Comparison of ENCODE assay signal across 16 cellular contexts in genomic region chr15:37900286-37901221, GRCh38. TPM values are rescaled to one million over a fixed set of nuclear protein-coding genes. Genes with fewer than 3 reads are reported as not detected.
DNase-seq lines count a peak whose midpoint lies in the region; ATAC-seq, FAIRE-seq and TF ChIP-seq lines count a peak whose summit lies in the region.
"Had no signal": no experiment of that assay in that cellular context is flagged by ENCODE, and none has a peak within 500 bp of the region (broad histone marks: within the 10 kb centered on the region; RNA-seq: fewer than 3 reads in every experiment).

No MANE protein-coding gene starts in this region.

- H3K36me3 ChIP-seq in ACC112 (ENCODE audit: insufficient read depth, low read length) (no peaks in the 10 kb centered on the region), gastroesophageal sphincter (no peaks in the 10 kb centered on the region)
- H3K36me3 ChIP-seq: BLaER1, prostate gland, SJCRH30, suprapubic skin had no signal

- H3K79me2 ChIP-seq in ACC112 (ENCODE audit: control insufficient read depth, insufficient read depth, low read length, unreplicated experiment), result no peaks in the 10 kb centered on the region

- no peak for FAIRE-seq in GM12891 (lab: Jason Lieb, UNC)

- no peaks in the 10 kb centered on the region for H3K36me3 Mint-ChIP-seq in glutamatergic neuron (ENCODE audit: unreplicated experiment)

- no peak for TF ChIP-seq CTCF in astrocyte of the spinal cord (IDR thresholded peaks at IDR 0.05; ENCODE audit: low read depth, low read length)
- TF ChIP-seq CTCF in gastroesophageal sphincter (IDR thresholded peaks at IDR 0.05), result no peak
- no peak for TF ChIP-seq CTCF in glutamatergic neuron (IDR thresholded peaks at IDR 0.05; ENCODE audit: partially characterized antibody, unreplicated experiment)

- ATAC-seq in left lobe of liver, result peak; percentile 25
- no peak for ATAC-seq in gastroesophageal sphincter
- no peak for ATAC-seq in HG02623 (IDR thresholded peaks at IDR 0.05; ENCODE audit: unreplicated experiment)

- H2AFZ ChIP-seq in ACC112 (ENCODE audit: low read length, unreplicated experiment), result no peak overlapping the region

- DNase-seq in HT-29 (ENCODE audit: low spot score), result peak; percentile 33
- DNase-seq in astrocyte of the spinal cord (ENCODE audit: low read depth, low spot score), result peak; percentile 37
- DNase-seq in left lobe of liver (ENCODE audit: low spot score), result no peak
- no peak for DNase-seq in GM12891 (ENCODE audit: insufficient read length, low spot score)
- no peak for DNase-seq in glutamatergic neuron
- DNase-seq: activated CD4-positive, CD25-positive, alpha-beta regulatory T cell treated with anti-CD3 and anti-CD28 coated beads, Interleukin-2, amount 50 U/mL, for 72 hours; central memory CD4-positive, alpha-beta T cell; KG1; SJCRH30 had no signal

- no peak for TF ChIP-seq EP300 in gastroesophageal sphincter (IDR thresholded peaks at IDR 0.05)

- H3K27ac Mint-ChIP-seq in glutamatergic neuron (ENCODE audit: unreplicated experiment), result no peak overlapping the region

- no peak overlapping the region for H3K4me3 Mint-ChIP-seq in glutamatergic neuron (ENCODE audit: unreplicated experiment)

- H3K27ac ChIP-seq in ACC112 (ENCODE audit: low read depth, low read length), result peak overlapping the region; percentile 24
- H3K27ac ChIP-seq in gastroesophageal sphincter, result no peak overlapping the region
- H3K27ac ChIP-seq: BLaER1, prostate gland, SJCRH30, suprapubic skin had no signal

- H3K27me3 Mint-ChIP-seq in glutamatergic neuron (ENCODE audit: unreplicated experiment), result no peaks in the 10 kb centered on the region

- H3K9me3 Mint-ChIP-seq in glutamatergic neuron (ENCODE audit: unreplicated experiment), result no peaks in the 10 kb centered on the region

- H3K4me1 Mint-ChIP-seq in glutamatergic neuron (ENCODE audit: low read depth, unreplicated experiment), result no peaks in the 10 kb centered on the region

- 55 to 71% methylated on average over 6 to 7 of the region's 7 CpGs for WGBS in gastroesophageal sphincter (ENCODE audit: low coverage in 1 of 2), 2 donors

- in situ Hi-C loops in astrocyte of the spinal cord (cut with HindIII; ENCODE audit: low sequenced_read_pairs), result no loop called here

- no peaks in the 10 kb centered on the region for H3K9me3 ChIP-seq in gastroesophageal sphincter
- H3K9me3 ChIP-seq: BLaER1, prostate gland, SJCRH30, suprapubic skin had no signal

- H3K4me3 ChIP-seq in ACC112 (ENCODE audit: low read depth, low read length), result peak overlapping the region; percentile 31; the same call in 1 of the 2 replicates
- no peak overlapping the region for H3K4me3 ChIP-seq in astrocyte of the spinal cord (ENCODE audit: low read depth, low read length)
- H3K4me3 ChIP-seq in gastroesophageal sphincter, result no peak overlapping the region
- H3K4me3 ChIP-seq: BLaER1, prostate gland, SJCRH30, suprapubic skin had no signal

- H3K27me3 ChIP-seq in ACC112 (ENCODE audit: insufficient read depth, low read length) (no peaks in the 10 kb centered on the region), gastroesophageal sphincter (no peaks in the 10 kb centered on the region)
- H3K27me3 ChIP-seq: BLaER1, suprapubic skin had no signal

- H3K4me1 ChIP-seq in ACC112 (ENCODE audit: control insufficient read depth, insufficient read depth, low read length, unreplicated experiment) (peaks cover 22% of the 10 kb centered on the region), gastroesophageal sphincter (no peaks in the 10 kb centered on the region)
- H3K4me1 ChIP-seq: BLaER1, prostate gland, SJCRH30, suprapubic skin had no signal

- no peak for TF ChIP-seq POLR2A in gastroesophageal sphincter (IDR thresholded peaks at IDR 0.05)
- TF ChIP-seq POLR2A in GM12891 (IDR thresholded peaks at IDR 0.05; ENCODE audit: low read depth, low read length), result no peak

TF ChIP-seq in GM12891, 5 proteins besides CTCF, POLR2A, EP300 and RAD21:
- no peak for TF ChIP-seq POLR2AphosphoS5 (IDR thresholded peaks at IDR 0.05; ENCODE audit: low read depth, low read length)

RNA-seq across cellular contexts. Expression of gene TMCO5A, which starts 33.9 kb away (rescaled TPM):
- total RNA-seq in HT-29 (2014; rRNA removed; shearing (Covaris generic)), result not detected in 2 replicates
- total RNA-seq in left lobe of liver (not detected), gastroesophageal sphincter (not detected), glutamatergic neuron (ENCODE audit: unreplicated experiment) (not detected)
- polyA plus RNA-seq in GM12891 (2012; ENCODE audit: low read depth, missing spikeins), result not detected
- total RNA-seq: liver, SJCRH30, suprapubic skin had no signal
- polyA plus RNA-seq: liver had no signal

Comparison
In these comparisons a context has a peak if more than half of its experiments do, and no peak if none do; other contexts are left out.
1. DNase-seq: peak in HT-29 (single experiment) and astrocyte of the spinal cord (single experiment); none in left lobe of liver (single experiment), GM12891 (single experiment) and glutamatergic neuron (single experiment).